8 cellular contexts compared by ENCODE assay signal in genomic region chr7:105934577-105935185, GRCh38. TPM values are rescaled to one million over a fixed set of nuclear protein-coding genes. Genes with fewer than 3 reads are reported as not detected.
A peak's percentile ranks its signal among the peaks of the same experiment; 100 is the strongest.
DNase-seq lines count a peak whose midpoint lies in the region; ATAC-seq, FAIRE-seq and TF ChIP-seq lines count a peak whose summit lies in the region.
"Had no signal": no experiment of that assay in that cellular context is flagged by ENCODE, and none has a peak within 500 bp of the region (broad histone marks: within the 10 kb centered on the region; RNA-seq: fewer than 3 reads in every experiment).

No MANE protein-coding gene starts in this region.

- no peaks in the 10 kb centered on the region for H3K9me3 Mint-ChIP-seq in brain
- H3K9me3 Mint-ChIP-seq: T-helper 1 cell treated with Interleukin-12 subunit alpha and Interleukin-12 subunit beta and Interleukin-4 antibody, amounts not matched to agents 30 μg/mL and 1 μg/mL, for 36 hours had no signal

- H3K4me3 ChIP-seq in HepG2 (replicated peaks in 1 of 3; ENCODE audit: insufficient read depth in 1 of 3, low read depth in 2 of 3, low read length in 3 of 3), result no peak overlapping the region

- intact Hi-C loops in HepG2 (cut with micrococcal nuclease; ENCODE audit: unreplicated experiment), result loop anchor here (1.0 to 10.0 kb wide), 4 partner anchors 74 to 220 kb away; no protein-coding TSS in a partner anchor

- FAIRE-seq in HepG2 (lab: Jason Lieb, UNC), result peak; percentile 75

- CTCF ChIA-PET in HepG2 (lab: Yijun Ruan, JAX; ENCODE audit: low intra/inter-chr PET ratio, low total read pairs), result interaction anchor here (1.1 to 1.3 kb wide), 3 partner anchors 74 to 219 kb away, joined by 3 to 5 read pairs (median 3); no protein-coding TSS in a partner anchor

- no peaks in the 10 kb centered on the region for H3K9me3 ChIP-seq in HepG2 (ENCODE audit: low read length)

- no peak overlapping the region for H3K4me3 Mint-ChIP-seq in brain
- H3K4me3 Mint-ChIP-seq: T-helper 1 cell treated with Interleukin-12 subunit alpha and Interleukin-12 subunit beta and Interleukin-4 antibody, amounts not matched to agents 30 μg/mL and 1 μg/mL, for 36 hours had no signal

- no peaks in the 10 kb centered on the region for H3K27me3 ChIP-seq in HepG2 (ENCODE audit: control insufficient read depth in 1 of 2, insufficient read depth in 2 of 2, low read length in 2 of 2)

- peak; percentile 44 for TF ChIP-seq CTCF in GM12873 (IDR thresholded peaks at IDR 0.05; ENCODE audit: insufficient read depth, low read depth, low read length, missing control alignments)
- TF ChIP-seq CTCF in brain (conservative IDR thresholded peaks at IDR 0.05), result peak; percentile 54 to 58
- peak; percentile 72 for TF ChIP-seq CTCF in HepG2 (CRISPR knock-in tag; IDR thresholded peaks at IDR 0.05)

- no peak overlapping the region for H3K27ac ChIP-seq in HepG2 (ENCODE audit: extremely low read length, insufficient read depth, low read length)

- no peak overlapping the region for H2AFZ ChIP-seq in HepG2 (ENCODE audit: low read length)

- no peaks in the 10 kb centered on the region for H4K20me1 ChIP-seq in HepG2 (ENCODE audit: insufficient read depth, low read length)

- 86% methylated on average over 7 of the region's 7 CpGs for WGBS in HepG2 (ENCODE audit: low lambda C conversion rate)

- no peak overlapping the region for H3K9ac ChIP-seq in HepG2 (ENCODE audit: insufficient read depth, low read depth, low read length)

- H3K36me3 ChIP-seq in HepG2 (replicated peaks in 1 of 2; ENCODE audit: control insufficient read depth in 1 of 2, insufficient read depth in 2 of 2, low read length in 2 of 2), result no peaks in the 10 kb centered on the region

- ATAC-seq in HepG2 (peak; percentile 99), GM19397 (IDR thresholded peaks at IDR 0.05; ENCODE audit: unreplicated experiment) (no peak), HG02852 (IDR thresholded peaks at IDR 0.05; ENCODE audit: unreplicated experiment) (no peak)

- no TSS peak for BruUV-seq in HepG2 (replicated peaks; lab: Mats Ljungman, UMichigan)

- in situ Hi-C loops in HepG2 (cut with HindIII; ENCODE audit: extremely low pct_ligation_motif_present, low pct_unique_long_range_greater_than_20kb), result no loop called here

- no peaks in the 10 kb centered on the region for H3K79me2 ChIP-seq in HepG2 (ENCODE audit: insufficient read depth, low read length)

- no peaks in the 10 kb centered on the region for H3K36me3 Mint-ChIP-seq in brain

- peaks cover 11% of the 10 kb centered on the region for H3K4me1 ChIP-seq in HepG2 (ENCODE audit: insufficient read depth, low read length)

- DNase-seq in NCI-H2029 (lab: John Stamatoyannopoulos, UW), result peak; percentile 84
- DNase-seq in HepG2 (ENCODE audit: low spot score), result peak; percentile 64
- no peak for DNase-seq in ureter (ENCODE audit: low spot score)

- peak overlapping the region in 4 of 5 experiments; percentile 16 to 54 (median 34) for H3K27ac Mint-ChIP-seq in brain
- H3K27ac Mint-ChIP-seq: T-helper 1 cell treated with Interleukin-12 subunit alpha and Interleukin-12 subunit beta and Interleukin-4 antibody, amounts not matched to agents 30 μg/mL and 1 μg/mL, for 36 hours had no signal

- no peak for TF ChIP-seq POLR2A in HepG2 (IDR thresholded peaks at IDR 0.05; ENCODE audit: insufficient read depth in 1 of 2, low read depth in 2 of 2, low read length in 2 of 2)

- peak; percentile 75 for TF ChIP-seq RAD21 in HepG2 (CRISPR knock-in tag; IDR thresholded peaks at IDR 0.05)

- peaks cover 4% of the 10 kb centered on the region for H3K27me3 Mint-ChIP-seq in brain

- no peak for TF ChIP-seq EP300 in HepG2 (IDR thresholded peaks at IDR 0.05; ENCODE audit: low read depth in 2 of 2, low read length in 2 of 2)
- no peak for TF ChIP-seq EP300 in HepG2 (CRISPR knock-in tag; IDR thresholded peaks at IDR 0.05; ENCODE audit: borderline replicate concordance)

- POLR2A ChIA-PET in HepG2 (lab: Yijun Ruan, JAX), result no interaction called here

- no peak overlapping the region for H3K4me2 ChIP-seq in HepG2 (ENCODE audit: low read depth, low read length)

- peaks cover 32% of the 10 kb centered on the region for H3K4me1 Mint-ChIP-seq in brain

TF ChIP-seq in HepG2, 621 proteins besides CTCF, POLR2A, EP300 and RAD21 (continues in another document):
- TF ChIP-seq NR2F6 (IDR thresholded peaks at IDR 0.05) (no peak), NR2F6 (CRISPR knock-in tag; IDR thresholded peaks at IDR 0.05) (peak; percentile 73), SNAPC5 (CRISPR knock-in tag; IDR thresholded peaks at IDR 0.05; ENCODE audit: borderline replicate concordance) (no peak), ATAD3A (CRISPR knock-in tag; IDR thresholded peaks at IDR 0.05) (no peak), HNRNPK (IDR thresholded peaks at IDR 0.05; ENCODE audit: low read depth, low read length, poor library complexity, severe bottlenecking) (no peak), PITX1 (CRISPR knock-in tag; IDR thresholded peaks at IDR 0.05) (peak; percentile 77; the same call in 1 of the 2 replicates), RARA (CRISPR knock-in tag; IDR thresholded peaks at IDR 0.05) (0 out of 2 replicates have a peak, but pooled peaks have one; percentile 7)

RNA-seq across cellular contexts. Expression of gene CDHR3, which starts 28.4 kb away (rescaled TPM):
- polyA plus RNA-seq in brain (ENCODE audit: insufficient read depth, low read depth, low replicate concordance), result 2.1 TPM
- 8.2 and 11.8 TPM in 2 replicates for total RNA-seq in HepG2 (2016; rRNA removed; fragmentation: Illumina TruSeq; extraction: Trizol)
- total RNA-seq in HepG2 (2016; cell fraction: cytosol; rRNA removed; fragmentation: Illumina TruSeq; extraction: Trizol; ENCODE audit: low read depth), result 12.8 and 13.7 TPM in 2 replicates
- total RNA-seq in HepG2 (2016; cell fraction: insoluble cytoplasmic fraction; rRNA removed; fragmentation: Illumina TruSeq; extraction: Trizol), result 7.2 and 11.7 TPM in 2 replicates
- 15.8 and 18.0 TPM in 2 replicates for total RNA-seq in HepG2 (2016; cell fraction: membrane; rRNA removed; fragmentation: Illumina TruSeq; extraction: Trizol)
- 32.7 and 38.3 TPM in 2 replicates for total RNA-seq in HepG2 (2016; cell fraction: nucleus; rRNA removed; fragmentation: Illumina TruSeq; extraction: Trizol)
- 6.5 and 8.5 TPM in 2 replicates for polyA plus RNA-seq in HepG2 (2011; rRNA removed)
- polyA plus RNA-seq in HepG2 (2011; cell fraction: cytosol; rRNA removed), result 5.2 and 5.9 TPM in 2 replicates
- 20.4 and 24.1 TPM in 2 replicates for polyA plus RNA-seq in HepG2 (2011; cell fraction: nucleus; rRNA removed)
- 7.1 and 8.1 TPM in 2 replicates for polyA plus RNA-seq in HepG2 (2012)
- polyA plus RNA-seq in HepG2 (2016; cell fraction: cytosol; fragmentation: Illumina TruSeq; extraction: Trizol; ENCODE audit: low read depth), result 10.9 and 11.4 TPM in 2 replicates
- 7.0 and 7.8 TPM in 2 replicates for polyA plus RNA-seq in HepG2 (2016; cell fraction: insoluble cytoplasmic fraction; fragmentation: Illumina TruSeq; extraction: Trizol; ENCODE audit: low read depth)
- polyA plus RNA-seq in HepG2 (2016; cell fraction: membrane; fragmentation: Illumina TruSeq; extraction: Trizol; ENCODE audit: low read depth), result 10.8 and 12.6 TPM in 2 replicates
- 26.2 and 34.5 TPM in 2 replicates for polyA plus RNA-seq in HepG2 (2016; cell fraction: nucleus; fragmentation: Illumina TruSeq; extraction: Trizol; ENCODE audit: insufficient read depth, low read depth)
- polyA minus RNA-seq in HepG2 (2011; rRNA and poly(A)+ RNA removed; ENCODE audit: low replicate concordance), result 2.5 and 8.1 TPM in 2 replicates
- 3.3 and 4.7 TPM in 2 replicates for polyA minus RNA-seq in HepG2 (2011; cell fraction: cytosol; rRNA and poly(A)+ RNA removed)
- polyA minus RNA-seq in HepG2 (2011; cell fraction: nucleus; rRNA and poly(A)+ RNA removed), result 54.2 and 68.8 TPM in 2 replicates
- total RNA-seq in ureter, result 6.0 TPM

RNA-seq across cellular contexts. Expression of gene ATXN7L1, which starts 58.3 kb away (rescaled TPM):
- polyA plus RNA-seq in brain (ENCODE audit: insufficient read depth, low read depth, low replicate concordance), result 4.4 TPM
- 7.7 and 7.8 TPM in 2 replicates for total RNA-seq in HepG2 (2016; rRNA removed; fragmentation: Illumina TruSeq; extraction: Trizol)
- 5.5 and 6.6 TPM in 2 replicates for total RNA-seq in HepG2 (2016; cell fraction: cytosol; rRNA removed; fragmentation: Illumina TruSeq; extraction: Trizol; ENCODE audit: low read depth)
- 6.4 and 8.4 TPM in 2 replicates for total RNA-seq in HepG2 (2016; cell fraction: insoluble cytoplasmic fraction; rRNA removed; fragmentation: Illumina TruSeq; extraction: Trizol)
- 6.2 and 7.4 TPM in 2 replicates for total RNA-seq in HepG2 (2016; cell fraction: membrane; rRNA removed; fragmentation: Illumina TruSeq; extraction: Trizol)
- 11.2 and 17.2 TPM in 2 replicates for total RNA-seq in HepG2 (2016; cell fraction: nucleus; rRNA removed; fragmentation: Illumina TruSeq; extraction: Trizol)
- 4.1 and 4.3 TPM in 2 replicates for polyA plus RNA-seq in HepG2 (2011; rRNA removed)
- polyA plus RNA-seq in HepG2 (2011; cell fraction: cytosol; rRNA removed), result 1.3 and 1.7 TPM in 2 replicates
- polyA plus RNA-seq in HepG2 (2011; cell fraction: nucleus; rRNA removed), result 11.3 and 12.0 TPM in 2 replicates
- 4.3 and 5.7 TPM in 2 replicates for polyA plus RNA-seq in HepG2 (2012)
- 7.6 and 8.7 TPM in 2 replicates for polyA plus RNA-seq in HepG2 (2016; cell fraction: cytosol; fragmentation: Illumina TruSeq; extraction: Trizol; ENCODE audit: low read depth)
- polyA plus RNA-seq in HepG2 (2016; cell fraction: insoluble cytoplasmic fraction; fragmentation: Illumina TruSeq; extraction: Trizol; ENCODE audit: low read depth), result 7.7 and 8.4 TPM in 2 replicates
- polyA plus RNA-seq in HepG2 (2016; cell fraction: membrane; fragmentation: Illumina TruSeq; extraction: Trizol; ENCODE audit: low read depth), result 7.2 and 7.9 TPM in 2 replicates
- polyA plus RNA-seq in HepG2 (2016; cell fraction: nucleus; fragmentation: Illumina TruSeq; extraction: Trizol; ENCODE audit: insufficient read depth, low read depth), result 19.9 and 21.6 TPM in 2 replicates
- polyA minus RNA-seq in HepG2 (2011; rRNA and poly(A)+ RNA removed; ENCODE audit: low replicate concordance), result 6.4 and 6.7 TPM in 2 replicates
- polyA minus RNA-seq in HepG2 (2011; cell fraction: cytosol; rRNA and poly(A)+ RNA removed), result 1.5 and 4.4 TPM in 2 replicates
- 16.5 and 21.3 TPM in 2 replicates for polyA minus RNA-seq in HepG2 (2011; cell fraction: nucleus; rRNA and poly(A)+ RNA removed)
- total RNA-seq in ureter, result 31.6 TPM
